26 cellular contexts compared by ENCODE assay signal in genomic region chr22:43736651-43737050, GRCh38.
"Had no signal": no experiment of that assay in that cellular context is flagged by ENCODE, and none has a peak within 500 bp of the region (broad histone marks: within the 10 kb centered on the region; RNA-seq: fewer than 3 reads in every experiment).

No MANE protein-coding gene starts in this region.

- ATAC-seq: naive thymus-derived CD4-positive, alpha-beta T cell; natural killer cell; pancreas; psoas muscle; right cardiac atrium; sciatic nerve; stimulated activated effector memory CD8-positive, alpha-beta T cell treated with anti-CD3 and anti-CD28 coated beads, Interleukin-12 subunit alpha, Interleukin-12 subunit beta, amount 100 ng/mL, for 72 hours; stimulated activated naive B cell treated with anti-CD40 and anti-IgM and Interleukin-4, amounts not matched to agents 10 μg/mL and 1 μg/mL and 100 μg/mL, for 72 hours had no signal

- H3K9ac ChIP-seq: neural progenitor cell had no signal

- H3K27ac ChIP-seq: neural progenitor cell, neutrophil, pancreas, psoas muscle, skin epidermis, spleen, stomach, thoracic aorta, thyroid gland, tibial nerve, upper lobe of left lung, vagina had no signal

- FAIRE-seq: pancreas had no signal

- H3K27me3 ChIP-seq: neural progenitor cell, pancreas, thyroid gland, tibial nerve, upper lobe of left lung, vagina had no signal

- H2AFZ ChIP-seq: neural progenitor cell had no signal

- H3K9me3 ChIP-seq: neutrophil, pancreas, psoas muscle, spleen, stomach, thoracic aorta, thyroid gland, tibial nerve, upper lobe of left lung, vagina had no signal

- H3K4me2 ChIP-seq: neural progenitor cell, smooth muscle cell had no signal

- H3K36me3 ChIP-seq: neural progenitor cell, neutrophil, pancreas, spleen, stomach, thoracic aorta, thyroid gland, tibial nerve, upper lobe of left lung, vagina had no signal

- H3K4me3 ChIP-seq: neural progenitor cell, pancreas, psoas muscle, skin epidermis, smooth muscle cell, spleen, stomach, thoracic aorta, thyroid gland, tibial nerve, upper lobe of left lung, vagina had no signal

- DNase-seq: naive thymus-derived CD4-positive, alpha-beta T cell; natural killer cell; nucleus accumbens; pancreas; psoas muscle; right cardiac atrium; spleen; stimulated activated CD4-positive, alpha-beta T cell treated with anti-CD3 and anti-CD28 coated beads, Interleukin-15, amount 100 ng/mL, for 24 hours; stimulated activated CD4-positive, alpha-beta T cell treated with anti-CD3 and anti-CD28 coated beads, Interleukin-2, amount 100 ng/mL, for 24 hours; stimulated activated CD4-positive, alpha-beta T cell treated with anti-CD3 and anti-CD28 coated beads, Interleukin-2, amount 100 ng/mL, for 48 hours; stimulated activated CD4-positive, alpha-beta T cell treated with anti-CD3 and anti-CD28 coated beads, Interleukin-4, amount 100 ng/mL, for 24 hours; stimulated activated naive B cell treated with anti-CD40 and anti-IgM and Interleukin-4, amounts not matched to agents 10 μg/mL and 1 μg/mL and 100 μg/mL, for 72 hours; stimulated activated naive CD4-positive, alpha-beta T cell treated with Interleukin-2 at 50 U/mL for 16 hours; stomach; thyroid gland; trophoblast cell; upper lobe of left lung had no signal

- H3K4me1 ChIP-seq: neural progenitor cell, pancreas, psoas muscle, spleen, stomach, thyroid gland, upper lobe of left lung had no signal
